8 cellular contexts compared by ENCODE assay signal in the genomic region with DNA sequence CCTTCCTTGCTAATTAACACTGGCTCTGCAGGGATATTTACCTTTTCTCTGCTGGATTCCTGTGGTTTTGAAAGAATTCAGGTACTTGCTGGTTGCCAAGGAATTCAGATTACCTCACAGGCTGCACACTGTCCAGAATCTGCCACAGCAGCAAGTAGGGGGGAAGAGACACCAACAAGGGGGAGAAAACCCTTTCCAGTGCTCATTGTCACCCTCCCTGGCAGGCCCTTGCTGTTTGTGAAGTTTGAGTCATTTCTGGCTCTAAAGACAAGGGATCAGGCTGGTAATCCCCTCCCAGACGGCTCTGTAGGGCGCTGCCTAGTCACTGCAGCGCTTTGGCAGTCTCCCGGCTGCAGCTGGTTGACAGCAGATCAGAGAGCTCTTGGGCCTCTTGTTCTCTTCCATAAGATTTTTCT. TPM values are rescaled to one million over a fixed set of nuclear protein-coding genes. Genes with fewer than 3 reads are reported as not detected.
DNase-seq lines count a peak whose midpoint lies in the region; ATAC-seq, FAIRE-seq and TF ChIP-seq lines count a peak whose summit lies in the region.

No MANE protein-coding gene starts in this region.

- no TSS peak for BruUV-seq in Calu3 (replicated peaks; lab: Mats Ljungman, UMichigan)

- H3K27me3 ChIP-seq in astrocyte (ENCODE audit: insufficient read depth, low read length) (no peaks in the 10 kb centered on the region), sigmoid colon (no peaks in the 10 kb centered on the region)

- ATAC-seq in HG03039 (IDR thresholded peaks at IDR 0.05; ENCODE audit: unreplicated experiment) (peak; percentile 66), GM21786 (IDR thresholded peaks at IDR 0.05; ENCODE audit: unreplicated experiment) (no peak)
- ATAC-seq in activated T-cell treated with anti-CD3 and anti-CD28 coated beads, Interleukin-2, amount 50 U/mL, for 4 hours = no peak

- peak; percentile 64 for FAIRE-seq in astrocyte (lab: Jason Lieb, UNC)

- H4K20me1 ChIP-seq in astrocyte (ENCODE audit: insufficient read depth, low read length) = no peaks in the 10 kb centered on the region

- H3K36me3 Mint-ChIP-seq in Calu3 (ENCODE audit: insufficient read depth, unreplicated experiment) = peaks cover 5% of the 10 kb centered on the region
- H3K36me3 Mint-ChIP-seq in astrocyte (ENCODE audit: low read depth, unreplicated experiment) = peaks cover 3% of the 10 kb centered on the region
- peaks cover 3% of the 10 kb centered on the region for H3K36me3 Mint-ChIP-seq in activated T-cell treated with anti-CD3 and anti-CD28 coated beads, Interleukin-2, amount 50 U/mL, for 4 hours (ENCODE audit: insufficient read depth)

- H3K36me3 ChIP-seq in astrocyte (ENCODE audit: insufficient read depth, low read length) (no peaks in the 10 kb centered on the region), sigmoid colon (peaks cover 0 to 13% (median 0%) of the 10 kb centered on the region in 4 donors)

- TF ChIP-seq POLR2A in sigmoid colon (IDR thresholded peaks at IDR 0.05) = no peak

- CTCF ChIA-PET in Calu3 (lab: Charles Lee) = interaction anchor here (0.7 to 4.5 kb wide), 3 partner anchors 20 to 270 kb away, joined by 3 to 47 read pairs (median 4); partner anchors contain the start of gene TGFB3

- TF ChIP-seq EP300 in sigmoid colon (IDR thresholded peaks at IDR 0.05) = no peak

- H3K27ac ChIP-seq in astrocyte (ENCODE audit: low read depth, low read length) = peak overlapping the region; percentile 86
- H3K27ac ChIP-seq in sigmoid colon = peak overlapping the region; percentile 72 to 88 (median 80)

- H3K9me3 Mint-ChIP-seq in Calu3 (ENCODE audit: low read depth, unreplicated experiment) (no peaks in the 10 kb centered on the region), astrocyte (ENCODE audit: unreplicated experiment) (no peaks in the 10 kb centered on the region)
- H3K9me3 Mint-ChIP-seq in activated T-cell treated with anti-CD3 and anti-CD28 coated beads, Interleukin-2, amount 50 U/mL, for 4 hours = no peaks in the 10 kb centered on the region

- peak overlapping the region; percentile 77 for H3K27ac Mint-ChIP-seq in Calu3 (ENCODE audit: unreplicated experiment)
- H3K27ac Mint-ChIP-seq in astrocyte (ENCODE audit: unreplicated experiment) = peak overlapping the region; percentile 90

- H3K9ac ChIP-seq in astrocyte (ENCODE audit: low read length) = peak overlapping the region; percentile 71

- H3K9me3 ChIP-seq in astrocyte (ENCODE audit: insufficient read depth, low read depth, low read length) = no peaks in the 10 kb centered on the region
- H3K9me3 ChIP-seq in sigmoid colon = no peaks in the 10 kb centered on the region

- H3K4me3 ChIP-seq in astrocyte (ENCODE audit: insufficient read depth, low read depth, low read length) = no peak overlapping the region
- H3K4me3 ChIP-seq in sigmoid colon = peak overlapping the region in 1 of 4 donors; percentile 2

- TF ChIP-seq CTCF in Calu3 (IDR thresholded peaks at IDR 0.05; ENCODE audit: unreplicated experiment) = no peak
- TF ChIP-seq CTCF in astrocyte (IDR thresholded peaks at IDR 0.05; ENCODE audit: insufficient read depth, low read depth, low read length) = no peak
- no peak for TF ChIP-seq CTCF in sigmoid colon (IDR thresholded peaks at IDR 0.05)

- intact Hi-C loops in Calu3 (cut with micrococcal nuclease; ENCODE audit: unreplicated experiment) (loop anchor here (5.0 kb wide), 1 partner anchor 80 kb away; no protein-coding TSS in a partner anchor), sigmoid colon (cut with DNase I) (loop anchor here (2.0 kb wide), 1 partner anchor 83 kb away; no protein-coding TSS in a partner anchor)

- no peak overlapping the region for H2AFZ ChIP-seq in astrocyte (ENCODE audit: low read depth, low read length)

- H3K4me3 Mint-ChIP-seq in Calu3 (ENCODE audit: low read depth, unreplicated experiment) = peak overlapping the region; percentile 16
- peak overlapping the region; percentile 46 for H3K4me3 Mint-ChIP-seq in astrocyte (ENCODE audit: unreplicated experiment)
- H3K4me3 Mint-ChIP-seq in activated T-cell treated with anti-CD3 and anti-CD28 coated beads, Interleukin-2, amount 50 U/mL, for 4 hours = no peak overlapping the region

- peak overlapping the region; percentile 64 for H3K4me2 ChIP-seq in astrocyte (ENCODE audit: low read length)

- H3K4me1 Mint-ChIP-seq in Calu3 (ENCODE audit: low read depth, unreplicated experiment) = peaks cover 17% of the 10 kb centered on the region
- peaks cover 44% of the 10 kb centered on the region for H3K4me1 Mint-ChIP-seq in astrocyte (ENCODE audit: low read depth, unreplicated experiment)
- no peaks in the 10 kb centered on the region for H3K4me1 Mint-ChIP-seq in activated T-cell treated with anti-CD3 and anti-CD28 coated beads, Interleukin-2, amount 50 U/mL, for 4 hours (ENCODE audit: low read depth)

- peaks cover 27% of the 10 kb centered on the region for H3K4me1 ChIP-seq in astrocyte (ENCODE audit: insufficient read depth, low read length)
- peaks cover 0 to 43% (median 35%) of the 10 kb centered on the region in 4 donors for H3K4me1 ChIP-seq in sigmoid colon

- H3K27me3 Mint-ChIP-seq in Calu3 (ENCODE audit: unreplicated experiment) = no peaks in the 10 kb centered on the region
- H3K27me3 Mint-ChIP-seq in astrocyte (ENCODE audit: low read depth, unreplicated experiment) = no peaks in the 10 kb centered on the region
- H3K27me3 Mint-ChIP-seq in activated T-cell treated with anti-CD3 and anti-CD28 coated beads, Interleukin-2, amount 50 U/mL, for 4 hours (ENCODE audit: low read depth) = no peaks in the 10 kb centered on the region

- DNase-seq in Calu3 (peak; percentile 85), astrocyte (ENCODE audit: low read depth) (peak; percentile 95), hepatic stellate cell (ENCODE audit: low spot score) (peak; percentile 29), sigmoid colon (peak; percentile 80), NCI-H526 (lab: John Stamatoyannopoulos, UW) (no peak)
- no peak for DNase-seq in activated T-cell treated with anti-CD3 and anti-CD28 coated beads, Interleukin-2, amount 50 U/mL, for 4 hours

- no peaks in the 10 kb centered on the region for H3K79me2 ChIP-seq in astrocyte (ENCODE audit: insufficient read depth, low read length)

- 67 to 78% methylated on average over 4 of the region's 4 CpGs for WGBS in sigmoid colon, 2 donors

RNA-seq across cellular contexts. Expression of gene TTLL5, which starts 50.8 kb away (rescaled TPM):
- total RNA-seq in Calu3 (2022) = 46.8 and 47.5 TPM in 2 replicates
- total RNA-seq in astrocyte = 24.0 and 27.9 TPM in 2 replicates
- total RNA-seq in sigmoid colon = 10 to 100 TPM; 17.9 to 36.6 (median 22.1) TPM
- polyA plus RNA-seq in sigmoid colon = 10 to 100 TPM in 2 of 3 donors, 1 to 10 TPM in 1; 4.8 to 12.5 (median 10.4) TPM
- 10 to 100 TPM; 21.1 to 25.0 (median 21.1) TPM for total RNA-seq in activated T-cell treated with anti-CD3 and anti-CD28 coated beads, Interleukin-2, amount 50 U/mL, for 4 hours

RNA-seq across cellular contexts. Expression of gene ERG28, which starts 51.1 kb away (rescaled TPM):
- total RNA-seq in Calu3 (2022) = 30.5 and 30.9 TPM in 2 replicates
- 22.2 and 23.1 TPM in 2 replicates for total RNA-seq in astrocyte
- total RNA-seq in sigmoid colon = 1 to 10 TPM; 5.0 to 8.9 (median 7.3) TPM
- polyA plus RNA-seq in sigmoid colon = 10 to 100 TPM; 10.2 to 25.3 (median 11.3) TPM
- 10 to 100 TPM; 14.9 to 16.8 (median 15.9) TPM for total RNA-seq in activated T-cell treated with anti-CD3 and anti-CD28 coated beads, Interleukin-2, amount 50 U/mL, for 4 hours

Comparison
In these comparisons a context has a peak if more than half of its experiments do, and no peak if none do; other contexts are left out.
1. DNase-seq: peak in Calu3 (single experiment), astrocyte (single experiment), hepatic stellate cell (single experiment) and sigmoid colon (single experiment); none in activated T-cell treated with anti-CD3 and anti-CD28 coated beads, Interleukin-2, amount 50 U/mL, for 4 hours (single experiment) and NCI-H526 (0 of 2).